8 cellular contexts compared by ENCODE assay signal in the genomic region with DNA sequence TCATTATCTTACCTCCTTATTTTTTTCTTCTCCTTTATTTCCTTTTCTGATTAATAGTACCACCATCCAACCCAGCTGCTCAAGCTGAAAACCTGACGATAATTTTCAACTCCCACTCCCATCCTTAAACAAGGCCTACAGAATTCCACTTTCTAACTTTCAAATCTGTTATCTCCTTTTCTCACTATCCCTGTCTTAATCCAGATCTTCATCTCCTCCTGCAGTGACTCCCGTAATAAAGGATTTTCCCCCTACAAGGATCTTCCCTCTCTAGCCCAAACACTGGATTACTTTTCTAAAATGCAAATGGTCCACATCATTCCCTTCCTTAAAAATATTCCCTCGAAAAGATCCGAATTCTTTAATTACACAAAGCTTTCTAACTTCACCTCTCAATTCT. TPM values are rescaled to one million over a fixed set of nuclear protein-coding genes. Genes with fewer than 3 reads are reported as not detected.
DNase-seq lines count a peak whose midpoint lies in the region; ATAC-seq, FAIRE-seq and TF ChIP-seq lines count a peak whose summit lies in the region.

No MANE protein-coding gene starts in this region.

- CTCF ChIA-PET in A549 (lab: Yijun Ruan, JAX) = interaction anchor here (1.6 kb wide), 1 partner anchor 155 kb away, joined by 3 read pairs; no protein-coding TSS in a partner anchor

- H3K27ac ChIP-seq in A549 (no peak overlapping the region; a peak in 1 of 6 replicates), brain microvascular endothelial cell (no peak overlapping the region)

- no peak for TF ChIP-seq RAD21 in A549 (conservative IDR thresholded peaks at IDR 0.05 in 1 of 2, IDR thresholded peaks at IDR 0.05 in 1 of 2)

- H3K27me3 Mint-ChIP-seq in mesothelial cell of epicardium (ENCODE audit: low read depth) = no peaks in the 10 kb centered on the region

- ATAC-seq in A549 = no peak
- ATAC-seq in HG02870 (IDR thresholded peaks at IDR 0.05; ENCODE audit: unreplicated experiment) = no peak

- TF ChIP-seq POLR2A in A549 (IDR thresholded peaks at IDR 0.05; ENCODE audit: low read length) = no peak

- H3K9me3 ChIP-seq in A549 = no peaks in the 10 kb centered on the region

- 89% methylated on average over 4 of the region's 4 CpGs for WGBS in A549 (ENCODE audit: missing lambda C conversion rate)

- H3K36me3 ChIP-seq in brain microvascular endothelial cell (replicated peaks) = peaks cover 4% of the 10 kb centered on the region

- H3K36me3 Mint-ChIP-seq in mesothelial cell of epicardium = peaks cover 11% of the 10 kb centered on the region

- H3K9me3 Mint-ChIP-seq in mesothelial cell of epicardium = no peaks in the 10 kb centered on the region

- peak overlapping the region; percentile 83 for H3K4me3 Mint-ChIP-seq in mesothelial cell of epicardium

- H3K4me2 ChIP-seq in A549 = peak overlapping the region; percentile 90

- no peak for TF ChIP-seq EP300 in A549 (IDR thresholded peaks at IDR 0.05)

- DNase-seq in A549 (ENCODE audit: low read depth in 1 of 2, low spot score in 1 of 2) (no peak), HFF-Myc (ENCODE audit: extremely low read depth, low read depth) (no peak), brain microvascular endothelial cell (no peak), mesothelial cell of epicardium (ENCODE audit: low spot score in 2 of 2, unreplicated experiment in 2 of 2) (no peak), NCI-H1436 (lab: John Stamatoyannopoulos, UW) (no peak), ureter (ENCODE audit: low spot score) (no peak)
- DNase-seq in stimulated activated CD8-positive, alpha-beta memory T cell treated with anti-CD3 and anti-CD28 coated beads, Interleukin-4, amount 100 ng/mL, for 48 hours = no peak

- FAIRE-seq in A549 (lab: Jason Lieb, UNC) = no peak

- TF ChIP-seq CTCF in A549 (IDR thresholded peaks at IDR 0.05) (no peak), HFF-Myc (IDR thresholded peaks at IDR 0.05; ENCODE audit: low read depth, low read length, missing control alignments) (no peak), brain microvascular endothelial cell (IDR thresholded peaks at IDR 0.05; ENCODE audit: low read depth, low read length, missing control alignments) (no peak), mesothelial cell of epicardium (IDR thresholded peaks at IDR 0.05; ENCODE audit: unreplicated experiment) (no peak)

- in situ Hi-C loops in brain microvascular endothelial cell (cut with HindIII; ENCODE audit: low pct_ligation_motif_present, low sequenced_read_pairs) = no loop called here

- peaks cover 22% of the 10 kb centered on the region for H3K4me1 Mint-ChIP-seq in mesothelial cell of epicardium

- H3K4me3 ChIP-seq in A549 = no peak overlapping the region
- H3K4me3 ChIP-seq in HFF-Myc (replicated peaks; ENCODE audit: low read depth, low read length) = peak overlapping the region; percentile 84
- peak overlapping the region; percentile 96 for H3K4me3 ChIP-seq in brain microvascular endothelial cell (ENCODE audit: low read depth, low read length)

- POLR2A ChIA-PET in A549 (lab: Yijun Ruan, JAX) = no interaction called here

- H3K27ac Mint-ChIP-seq in mesothelial cell of epicardium = peak overlapping the region; percentile 54

- no peaks in the 10 kb centered on the region for H3K27me3 ChIP-seq in brain microvascular endothelial cell (replicated peaks)

- H3K4me1 ChIP-seq in A549 = peaks cover 17% of the 10 kb centered on the region; the same call in 2 of the 3 replicates

TF ChIP-seq in A549, 52 proteins besides CTCF, POLR2A, EP300 and RAD21:
- TF ChIP-seq CBX2 (IDR thresholded peaks at IDR 0.05; ENCODE audit: borderline replicate concordance, low read depth) = no peak
- no peak for TF ChIP-seq TFCP2L1 (CRISPR knock-in tag; IDR thresholded peaks at IDR 0.05)
- TF ChIP-seq GATA3 (IDR thresholded peaks at IDR 0.05; ENCODE audit: borderline replicate concordance) = no peak
- TF ChIP-seq, protein P1, sequence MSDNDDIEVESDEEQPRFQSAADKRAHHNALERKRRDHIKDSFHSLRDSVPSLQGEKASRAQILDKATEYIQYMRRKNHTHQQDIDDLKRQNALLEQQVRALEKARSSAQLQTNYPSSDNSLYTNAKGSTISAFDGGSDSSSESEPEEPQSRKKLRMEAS (IDR thresholded peaks at IDR 0.05) = no peak
- TF ChIP-seq, protein P2, sequence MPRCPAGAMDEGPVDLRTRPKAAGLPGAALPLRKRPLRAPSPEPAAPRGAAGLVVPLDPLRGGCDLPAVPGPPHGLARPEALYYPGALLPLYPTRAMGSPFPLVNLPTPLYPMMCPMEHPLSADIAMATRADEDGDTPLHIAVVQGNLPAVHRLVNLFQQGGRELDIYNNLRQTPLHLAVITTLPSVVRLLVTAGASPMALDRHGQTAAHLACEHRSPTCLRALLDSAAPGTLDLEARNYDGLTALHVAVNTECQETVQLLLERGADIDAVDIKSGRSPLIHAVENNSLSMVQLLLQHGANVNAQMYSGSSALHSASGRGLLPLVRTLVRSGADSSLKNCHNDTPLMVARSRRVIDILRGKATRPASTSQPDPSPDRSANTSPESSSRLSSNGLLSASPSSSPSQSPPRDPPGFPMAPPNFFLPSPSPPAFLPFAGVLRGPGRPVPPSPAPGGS (IDR thresholded peaks at IDR 0.05) = no peak
- no peak for TF ChIP-seq HOXA7 (CRISPR knock-in tag; IDR thresholded peaks at IDR 0.05)
- TF ChIP-seq NPAS2 (CRISPR knock-in tag; IDR thresholded peaks at IDR 0.05; ENCODE audit: borderline replicate concordance) = no peak
- TF ChIP-seq, protein P3, sequence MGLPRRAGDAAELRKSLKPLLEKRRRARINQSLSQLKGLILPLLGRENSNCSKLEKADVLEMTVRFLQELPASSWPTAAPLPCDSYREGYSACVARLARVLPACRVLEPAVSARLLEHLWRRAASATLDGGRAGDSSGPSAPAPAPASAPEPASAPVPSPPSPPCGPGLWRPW (IDR thresholded peaks at IDR 0.05) = no peak
- TF ChIP-seq, protein P4, sequence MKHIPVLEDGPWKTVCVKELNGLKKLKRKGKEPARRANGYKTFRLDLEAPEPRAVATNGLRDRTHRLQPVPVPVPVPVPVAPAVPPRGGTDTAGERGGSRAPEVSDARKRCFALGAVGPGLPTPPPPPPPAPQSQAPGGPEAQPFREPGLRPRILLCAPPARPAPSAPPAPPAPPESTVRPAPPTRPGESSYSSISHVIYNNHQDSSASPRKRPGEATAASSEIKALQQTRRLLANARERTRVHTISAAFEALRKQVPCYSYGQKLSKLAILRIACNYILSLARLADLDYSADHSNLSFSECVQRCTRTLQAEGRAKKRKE (CRISPR knock-in tag; IDR thresholded peaks at IDR 0.05; ENCODE audit: low read depth) = no peak

RNA-seq across cellular contexts. Expression of gene TRAPPC6B, which starts 1.5 kb away (rescaled TPM):
- 18.7 and 31.6 TPM in 2 replicates for polyA plus RNA-seq in A549 (2011; rRNA removed)
- 3.7 and 3.8 TPM in 2 replicates for polyA plus RNA-seq in A549 (2012; cell fraction: cytosol; rRNA removed)
- 5.0 and 9.4 TPM in 2 replicates for polyA plus RNA-seq in A549 (2012; cell fraction: nucleus; rRNA removed)
- polyA plus RNA-seq in A549 (2017; fragmentation: RNase III; extraction: RNeasy Plus Mini Kit Qiagen cat#74134 plus additional on column Dnase treatment) = 14.7 to 16.4 TPM (median 15.7 TPM) in 3 replicates
- polyA minus RNA-seq in A549 (2011; rRNA and poly(A)+ RNA removed) = 9.1 and 11.7 TPM in 2 replicates
- total RNA-seq in mesothelial cell of epicardium = 18.9 to 20.1 TPM (median 20.0 TPM) in 3 replicates
- total RNA-seq in ureter = 33.5 TPM

RNA-seq across cellular contexts. Expression of gene PNN, which starts 6.5 kb away (rescaled TPM):
- polyA plus RNA-seq in A549 (2011; rRNA removed) (40.3 and 50.1 TPM in 2 replicates), A549 (2017; fragmentation: RNase III; extraction: RNeasy Plus Mini Kit Qiagen cat#74134 plus additional on column Dnase treatment) (108 to 124 TPM (median 117 TPM) in 3 replicates)
- 12.8 and 18.7 TPM in 2 replicates for polyA plus RNA-seq in A549 (2012; cell fraction: cytosol; rRNA removed)
- 45.6 and 146 TPM in 2 replicates for polyA plus RNA-seq in A549 (2012; cell fraction: nucleus; rRNA removed)
- 21.7 and 24.8 TPM in 2 replicates for polyA minus RNA-seq in A549 (2011; rRNA and poly(A)+ RNA removed)
- total RNA-seq in mesothelial cell of epicardium (118 to 131 TPM (median 125 TPM) in 3 replicates), ureter (84.1 TPM)

RNA-seq across cellular contexts. Expression of gene GEMIN2, which starts 54.5 kb away (rescaled TPM):
- polyA plus RNA-seq in A549 (2011; rRNA removed) = 48.1 and 67.8 TPM in 2 replicates
- polyA plus RNA-seq in A549 (2012; cell fraction: cytosol; rRNA removed) = 35.2 and 52.3 TPM in 2 replicates
- 17.9 and 21.3 TPM in 2 replicates for polyA plus RNA-seq in A549 (2012; cell fraction: nucleus; rRNA removed)
- polyA plus RNA-seq in A549 (2017; fragmentation: RNase III; extraction: RNeasy Plus Mini Kit Qiagen cat#74134 plus additional on column Dnase treatment) = 26.8 to 31.7 TPM (median 30.6 TPM) in 3 replicates
- 9.7 and 15.5 TPM in 2 replicates for polyA minus RNA-seq in A549 (2011; rRNA and poly(A)+ RNA removed)
- 13.9 to 17.0 TPM (median 15.8 TPM) in 3 replicates for total RNA-seq in mesothelial cell of epicardium
- total RNA-seq in ureter = 10.0 TPM
